8 cellular contexts compared by ENCODE assay signal in genomic region chr7:129368389-129368986, GRCh38.
A peak's percentile ranks its signal among the peaks of the same experiment; 100 is the strongest.
DNase-seq lines count a peak whose midpoint lies in the region; ATAC-seq and TF ChIP-seq lines count a peak whose summit lies in the region.

No MANE protein-coding gene starts in this region.

- peak; percentile 42 for ATAC-seq in HG03280 (IDR thresholded peaks at IDR 0.05; ENCODE audit: unreplicated experiment)

- peak overlapping the region; percentile 81 for H3K27ac Mint-ChIP-seq in endothelial cell (ENCODE audit: unreplicated experiment)

- peak; percentile 11 for DNase-seq in stimulated activated naive CD4-positive, alpha-beta T cell treated with Interleukin-2 at 50 U/mL for 16 hours (lab: John Stamatoyannopoulos, UW)
- DNase-seq in stimulated activated naive CD4-positive, alpha-beta T cell (lab: John Stamatoyannopoulos, UW): no peak
- DNase-seq in endothelial cell (ENCODE audit: low spot score) (peak; percentile 4), NCI-H69 (lab: John Stamatoyannopoulos, UW) (no peak), UCSD-AML1 (lab: John Stamatoyannopoulos, UW; ENCODE audit: unreplicated experiment) (no peak), NCI-H82 (lab: John Stamatoyannopoulos, UW) (no peak), foreskin fibroblast (no peak)

- no peak for TF ChIP-seq CTCF in endothelial cell (IDR thresholded peaks at IDR 0.05; ENCODE audit: unreplicated experiment)
- TF ChIP-seq CTCF in foreskin fibroblast (IDR thresholded peaks at IDR 0.05; ENCODE audit: low read depth, low read length): no peak

- peaks cover 25% of the 10 kb centered on the region for H3K4me1 Mint-ChIP-seq in endothelial cell (ENCODE audit: unreplicated experiment)

- no peaks in the 10 kb centered on the region for H3K36me3 Mint-ChIP-seq in endothelial cell (ENCODE audit: low read depth, unreplicated experiment)

- no peaks in the 10 kb centered on the region for H3K27me3 Mint-ChIP-seq in endothelial cell (ENCODE audit: unreplicated experiment)

- H3K4me3 Mint-ChIP-seq in endothelial cell (ENCODE audit: unreplicated experiment): no peak overlapping the region

- H3K9me3 Mint-ChIP-seq in endothelial cell (ENCODE audit: unreplicated experiment): no peaks in the 10 kb centered on the region

- no peak overlapping the region for H3K4me3 ChIP-seq in foreskin fibroblast (ENCODE audit: low read depth in 1 of 2, low read length in 2 of 2)

Comparison
In these comparisons a context has a peak if more than half of its experiments do, and no peak if none do; other contexts are left out.
1. DNase-seq: peak in stimulated activated naive CD4-positive, alpha-beta T cell treated with Interleukin-2 at 50 U/mL for 16 hours (single experiment) and endothelial cell (single experiment); none in stimulated activated naive CD4-positive, alpha-beta T cell (0 of 6), NCI-H69 (single experiment), UCSD-AML1 (single experiment), NCI-H82 (single experiment) and foreskin fibroblast (0 of 2).